ENCODE assay signal across 2 cellular contexts in genomic region chr20:35174458-35175216, GRCh38.
TF ChIP-seq lines count a peak whose summit lies in the region.

No MANE protein-coding gene starts in this region.

TF ChIP-seq in HCT116, 20 proteins besides CTCF, POLR2A, EP300 and RAD21 (continued from another document):
- no peak for TF ChIP-seq REST (IDR thresholded peaks at IDR 0.05; ENCODE audit: low read depth)
- no peak for TF ChIP-seq ZNF274 (IDR thresholded peaks at IDR 0.05; ENCODE audit: low read depth, low read length)
TF ChIP-seq in HCT116: peak in this region for 0.

TF ChIP-seq in GM12891, 5 proteins besides CTCF, POLR2A, EP300 and RAD21 (continued from another document):
- TF ChIP-seq SPI1 (IDR thresholded peaks at IDR 0.05; ENCODE audit: low read depth, low read length) (no peak), TAF1 (IDR thresholded peaks at IDR 0.05; ENCODE audit: low read depth, low read length) (no peak), PAX5 (IDR thresholded peaks at IDR 0.05; ENCODE audit: insufficient read depth, low read length, severe bottlenecking) (no peak), POLR2AphosphoS5 (IDR thresholded peaks at IDR 0.05; ENCODE audit: low read depth, low read length) (no peak)
